8 cellular contexts compared by ENCODE assay signal in the genomic region with DNA sequence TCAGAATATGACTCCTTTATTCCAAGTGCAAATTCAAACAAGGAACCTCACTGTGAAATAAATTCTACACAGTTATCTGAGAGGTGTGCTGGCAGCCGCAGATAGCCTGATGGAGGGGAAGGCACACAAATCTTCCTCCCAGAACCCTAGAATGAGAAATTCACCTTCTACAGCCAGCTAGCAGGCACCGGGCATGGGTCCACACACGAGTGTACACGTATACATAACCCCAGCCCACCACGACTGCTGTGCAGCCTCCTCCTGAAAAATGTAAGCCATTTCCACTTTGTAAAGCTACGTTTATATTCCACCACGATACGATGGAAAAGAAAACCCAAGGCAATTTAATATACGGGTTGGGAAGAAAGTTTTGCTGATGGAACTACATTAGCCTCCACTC. TPM values are rescaled to one million over a fixed set of nuclear protein-coding genes. Genes with fewer than 3 reads are reported as not detected.
DNase-seq lines count a peak whose midpoint lies in the region; ATAC-seq, FAIRE-seq and TF ChIP-seq lines count a peak whose summit lies in the region.

No MANE protein-coding gene starts in this region.

- CTCF ChIA-PET in AG04449 (lab: Yijun Ruan, JAX), result interaction anchor here (1.8 kb wide), 1 partner anchor 225 kb away, joined by 4 read pairs; no protein-coding TSS in a partner anchor

- peak overlapping the region; percentile 53 for H3K27ac ChIP-seq in HUES48 (ENCODE audit: low read depth, low read length)
- H3K27ac ChIP-seq in kidney (ENCODE audit: low read depth in 2 of 2, low read length in 2 of 2), result peak overlapping the region; percentile 29 to 87
- H3K27ac ChIP-seq in testis, result peak overlapping the region; percentile 95 to 99

- peaks cover 11% of the 10 kb centered on the region for H3K4me1 ChIP-seq in HUES48 (ENCODE audit: control insufficient read depth, insufficient read depth, low read length)
- peaks cover 22% of the 10 kb centered on the region for H3K4me1 ChIP-seq in adipocyte (ENCODE audit: control insufficient read depth, insufficient read depth, low read length)
- peaks cover 3 to 5% of the 10 kb centered on the region in 2 donors for H3K4me1 ChIP-seq in kidney (ENCODE audit: control insufficient read depth in 1 of 2, insufficient read depth in 1 of 2, low read depth in 1 of 2, low read length in 2 of 2)
- H3K4me1 ChIP-seq in testis, result peaks cover 10% of the 10 kb centered on the region

- 12 to 13% methylated on average over 9 of the region's 9 CpGs for WGBS in testis, 2 donors

- intact Hi-C loops in kidney (cut with DNase I) (no loop called here), testis (cut with DNase I; ENCODE audit: low total_unique reads) (no loop called here)

- H3K9me3 ChIP-seq in HUES48 (ENCODE audit: control insufficient read depth, insufficient read depth, low read length) (no peaks in the 10 kb centered on the region), adipocyte (ENCODE audit: control insufficient read depth, low read length) (no peaks in the 10 kb centered on the region), kidney (ENCODE audit: control insufficient read depth in 1 of 2, low read length in 2 of 2) (no peaks in the 10 kb centered on the region), testis (no peaks in the 10 kb centered on the region)

- peak overlapping the region; percentile 79 for H3K4me3 ChIP-seq in AG04449 (ENCODE audit: low read depth, low read length)
- peak overlapping the region; percentile 70 for H3K4me3 ChIP-seq in HUES48 (ENCODE audit: low read depth, low read length)
- peak overlapping the region; percentile 92 for H3K4me3 ChIP-seq in adipocyte (ENCODE audit: low read length)
- peak overlapping the region; percentile 73 to 86 for H3K4me3 ChIP-seq in kidney (ENCODE audit: low read length in 2 of 2)
- H3K4me3 ChIP-seq in testis, result peak overlapping the region; percentile 85 to 91

- FAIRE-seq in kidney (lab: Jason Lieb, UNC), result no peak
- no peak for FAIRE-seq in RCC 7860 (lab: Jason Lieb, UNC)
- FAIRE-seq in D721Med (lab: Jason Lieb, UNC), result no peak

- TF ChIP-seq CTCF in AG04449 (IDR thresholded peaks at IDR 0.05; ENCODE audit: insufficient read depth, low read length, missing control alignments) (no peak), kidney (IDR thresholded peaks at IDR 0.05; ENCODE audit: borderline replicate concordance, extremely low read depth, insufficient read depth) (no peak), testis (IDR thresholded peaks at IDR 0.05) (no peak), D721Med (IDR thresholded peaks at IDR 0.05; ENCODE audit: insufficient read depth, missing control alignments) (no peak)

- POLR2A ChIA-PET in AG04449 (lab: Yijun Ruan, JAX), result interaction anchor here (0.8 kb wide), 1 partner anchor 25 kb away, joined by 3 read pairs; no protein-coding TSS in a partner anchor

- peaks cover 30% of the 10 kb centered on the region for H3K36me3 ChIP-seq in HUES48 (ENCODE audit: control insufficient read depth, insufficient read depth, low read length)
- H3K36me3 ChIP-seq in adipocyte (ENCODE audit: control insufficient read depth, insufficient read depth, low read length, severe bottlenecking), result peaks cover 20% of the 10 kb centered on the region
- H3K36me3 ChIP-seq in kidney (ENCODE audit: control insufficient read depth in 1 of 2, insufficient read depth in 2 of 2, low read length in 2 of 2), result peaks cover 0 to 6% of the 10 kb centered on the region in 2 donors
- H3K36me3 ChIP-seq in testis (ENCODE audit: low read depth, missing control alignments), result no peaks in the 10 kb centered on the region

- H3K9ac ChIP-seq in HUES48 (ENCODE audit: low read depth, low read length) (peak overlapping the region; percentile 72), adipocyte (ENCODE audit: low read length) (peak overlapping the region; percentile 90), kidney (ENCODE audit: low read length in 2 of 2) (peak overlapping the region in 1 of 2 donors; percentile 97)

- no peak for ATAC-seq in GM18873 (IDR thresholded peaks at IDR 0.05; ENCODE audit: low FRiP score, unreplicated experiment)

- TF ChIP-seq POLR2A in testis (IDR thresholded peaks at IDR 0.05), result no peak

- H3K27me3 ChIP-seq in HUES48 (ENCODE audit: control insufficient read depth, insufficient read depth, low read length) (peaks cover 6% of the 10 kb centered on the region), adipocyte (replicated peaks; ENCODE audit: control insufficient read depth, insufficient read depth, low read length) (no peaks in the 10 kb centered on the region), testis (no peaks in the 10 kb centered on the region)

- DNase-seq in AG04449 (ENCODE audit: low read depth, low spot score) (no peak), adipocyte (ENCODE audit: low read depth) (peak; percentile 46), kidney (no peak), testis (peak; percentile 51), RCC 7860 (ENCODE audit: low spot score) (no peak), D721Med (ENCODE audit: insufficient read length, low spot score) (no peak)

RNA-seq across cellular contexts. Expression of gene BTG3, which starts 1.8 kb away (rescaled TPM):
- total RNA-seq in kidney (27.4 TPM), testis (100 to 1,000 TPM; 221 to 265 TPM)
- polyA plus RNA-seq in kidney (ENCODE audit: insufficient read depth, low read depth, low replicate concordance) (28.9 TPM), testis (ENCODE audit: insufficient read depth, low read depth, low replicate concordance) (83.3 TPM)

Comparison
In these comparisons a context has a peak if more than half of its experiments do, and no peak if none do; other contexts are left out.
1. DNase-seq: peak in adipocyte (single experiment) and testis (single experiment); none in AG04449 (single experiment), kidney (single experiment), RCC 7860 (single experiment) and D721Med (single experiment).
2. Peak in every context shown above with its lines, with median percentiles within 50 percentile points of each other: H3K4me3 ChIP-seq and H3K27ac ChIP-seq.